Comparison of ENCODE assay signal across 8 cellular contexts in the genomic region with DNA sequence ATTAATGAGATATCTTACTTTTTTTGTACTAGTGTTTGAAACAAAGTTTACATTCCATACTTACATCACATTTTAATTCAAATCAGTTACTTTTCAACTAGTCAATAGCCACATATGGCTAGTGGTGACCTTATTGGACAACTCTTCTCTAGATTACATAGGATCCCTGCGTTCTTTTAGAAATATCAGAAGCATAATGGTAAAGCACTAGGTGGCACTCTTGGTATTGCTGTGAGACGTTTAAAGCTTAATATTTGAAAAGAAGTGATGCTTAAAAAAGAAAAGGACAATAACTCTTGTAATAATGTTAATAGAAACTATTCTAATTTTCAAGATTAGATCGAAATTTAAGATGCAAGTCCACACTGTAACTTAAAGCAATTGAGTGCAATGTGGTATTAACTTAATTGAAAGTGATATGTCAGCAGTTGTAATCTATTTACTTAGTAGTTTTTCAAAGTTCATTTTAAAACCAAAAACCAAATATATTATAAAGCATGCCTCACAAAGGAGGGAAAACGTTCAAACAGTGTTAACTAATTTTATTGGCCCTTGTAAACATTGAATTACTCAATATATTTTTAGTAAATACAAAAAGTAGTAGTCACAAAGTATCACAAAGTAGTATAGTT.
A peak's percentile ranks its signal among the peaks of the same experiment; 100 is the strongest.
DNase-seq lines count a peak whose midpoint lies in the region; ATAC-seq and TF ChIP-seq lines count a peak whose summit lies in the region.

No MANE protein-coding gene starts in this region.

- no peaks in the 10 kb centered on the region for H4K20me1 ChIP-seq in PC-3 (ENCODE audit: low read length)

- H3K4me1 ChIP-seq in left ventricle myocardium inferior: no peaks in the 10 kb centered on the region
- no peaks in the 10 kb centered on the region for H3K4me1 ChIP-seq in PC-3 (ENCODE audit: insufficient read depth, low read length)

- intact Hi-C loops in left ventricle myocardium inferior (cut with micrococcal nuclease): no loop called here
- intact Hi-C loops in cardiac septum (cut with DNase I): no loop called here
- intact Hi-C loops in PC-3 (cut with micrococcal nuclease): no loop called here

- H3K79me2 ChIP-seq in PC-3 (ENCODE audit: low read length): no peaks in the 10 kb centered on the region

- H3K27me3 ChIP-seq in left ventricle myocardium inferior (ENCODE audit: low read depth): no peaks in the 10 kb centered on the region
- no peaks in the 10 kb centered on the region for H3K27me3 ChIP-seq in PC-3 (ENCODE audit: low read length)

- no TSS peak for BruUV-seq in PC-3 (replicated peaks; lab: Mats Ljungman, UMichigan)

- no peaks in the 10 kb centered on the region for H3F3A ChIP-seq in PC-3 (ENCODE audit: low read length, unreplicated experiment)

- ATAC-seq in PC-3: no peak
- ATAC-seq in HG02884 (IDR thresholded peaks at IDR 0.05; ENCODE audit: unreplicated experiment): no peak
- no peak for ATAC-seq in HG03095 (IDR thresholded peaks at IDR 0.05; ENCODE audit: unreplicated experiment)

- H3K36me3 ChIP-seq in left ventricle myocardium inferior (no peaks in the 10 kb centered on the region), PC-3 (ENCODE audit: low read depth, low read length) (no peaks in the 10 kb centered on the region; the same call in 1 of the 2 replicates)

- no peak overlapping the region for H3K4me3 ChIP-seq in left ventricle myocardium inferior
- no peak overlapping the region for H3K4me3 ChIP-seq in PC-3 (ENCODE audit: low read length)

- H3K9me3 ChIP-seq in left ventricle myocardium inferior (replicated peaks): peaks cover 9% of the 10 kb centered on the region
- no peaks in the 10 kb centered on the region for H3K9me3 ChIP-seq in PC-3 (ENCODE audit: low read length)

- POLR2A ChIA-PET in PC-3 (lab: Charles Lee; ENCODE audit: unreplicated experiment): no interaction called here

- TF ChIP-seq CTCF in left ventricle myocardium inferior (IDR thresholded peaks at IDR 0.05; ENCODE audit: borderline replicate concordance) (peak; percentile 27), PC-3 (conservative IDR thresholded peaks at IDR 0.05; ENCODE audit: low read depth, low read length) (peak; percentile 50)

- H3K4me2 ChIP-seq in PC-3 (ENCODE audit: low read length): no peak overlapping the region

- H3K9ac ChIP-seq in PC-3 (ENCODE audit: low read length): no peak overlapping the region

- CTCF ChIA-PET in PC-3 (lab: Charles Lee): no interaction called here

- DNase-seq in left ventricle myocardium inferior (no peak), cardiac septum (ENCODE audit: low spot score) (no peak), PC-3 (peak; percentile 43), fibroblast of the conjunctiva (ENCODE audit: low read depth) (peak; percentile 17), ureter (ENCODE audit: low spot score) (no peak), NCI-H128 (lab: John Stamatoyannopoulos, UW; ENCODE audit: unreplicated experiment) (no peak)

- no peak overlapping the region for H2AFZ ChIP-seq in PC-3 (ENCODE audit: low read length)

- no peaks in the 10 kb centered on the region for H3K9me2 ChIP-seq in PC-3 (replicated peaks; ENCODE audit: low read length)

- H3K27ac ChIP-seq in left ventricle myocardium inferior (replicated peaks) (no peak overlapping the region), PC-3 (ENCODE audit: low read length) (no peak overlapping the region)

Comparison
In these comparisons a context has a peak if more than half of its experiments do, and no peak if none do; other contexts are left out.
1. DNase-seq: peak in PC-3 (single experiment) and fibroblast of the conjunctiva (single experiment); none in left ventricle myocardium inferior (single experiment), cardiac septum (single experiment), ureter (single experiment) and NCI-H128 (single experiment).